Comparison of ENCODE assay signal across 18 cellular contexts in genomic region chr3:152396867-152397266, GRCh38.
DNase-seq lines count a peak whose midpoint lies in the region; ATAC-seq and TF ChIP-seq lines count a peak whose summit lies in the region.
"Had no signal": no experiment of that assay in that cellular context is flagged by ENCODE, and none has a peak within 500 bp of the region (broad histone marks: within the 10 kb centered on the region; RNA-seq: fewer than 3 reads in every experiment).

No MANE protein-coding gene starts in this region.

- H3K4me1 ChIP-seq in skeletal muscle tissue (ENCODE audit: control insufficient read depth in 3 of 3, insufficient read depth in 3 of 3, low read length in 3 of 3): peaks cover 51 to 62% (median 53%) of the 10 kb centered on the region in 3 donors
- H3K4me1 ChIP-seq in A673 (ENCODE audit: insufficient read depth, low read length, poor library complexity, severe bottlenecking): peaks cover 23% of the 10 kb centered on the region
- H3K4me1 ChIP-seq: colonic mucosa had no signal

- TF ChIP-seq CTCF in chondrocyte (IDR thresholded peaks at IDR 0.05) (no peak), A673 (conservative IDR thresholded peaks at IDR 0.05; ENCODE audit: low read depth, low read length) (no peak)

- POLR2A ChIA-PET in A673 (lab: Charles Lee; ENCODE audit: low non-redundant PET): no interaction called here

- no peaks in the 10 kb centered on the region for H3K27me3 Mint-ChIP-seq in activated T-cell treated with anti-CD3 and anti-CD28 coated beads, Interleukin-2, amount 50 U/mL, for 72 hours (ENCODE audit: low read depth)
- H3K27me3 Mint-ChIP-seq in chondrocyte (ENCODE audit: low read depth): no peaks in the 10 kb centered on the region

- intact Hi-C loops in A673 (cut with micrococcal nuclease; ENCODE audit: unreplicated experiment): no loop called here

- H3K4me1 Mint-ChIP-seq in activated T-cell treated with anti-CD3 and anti-CD28 coated beads, Interleukin-2, amount 50 U/mL, for 72 hours (ENCODE audit: low read depth): peaks cover 62% of the 10 kb centered on the region
- H3K4me1 Mint-ChIP-seq in chondrocyte (ENCODE audit: low read depth): peaks cover 80% of the 10 kb centered on the region

- H3K4me3 ChIP-seq in skeletal muscle tissue (ENCODE audit: low read length in 3 of 3): no peak overlapping the region
- H3K4me3 ChIP-seq in A673 (ENCODE audit: low read depth, low read length, poor library complexity, severe bottlenecking): no peak overlapping the region
- H3K4me3 ChIP-seq: colonic mucosa had no signal

- no peak for ATAC-seq in activated T-cell treated with anti-CD3 and anti-CD28 coated beads, Interleukin-2, amount 50 U/mL, for 72 hours (replicated peaks in 1 of 2)
- ATAC-seq: activated CD4-positive, CD25-positive, alpha-beta regulatory T cell treated with anti-CD3 and anti-CD28 coated beads, Interleukin-2, amount 50 U/mL, for 24 hours had no signal

- CTCF ChIA-PET in A673 (lab: Charles Lee): no interaction called here

- H3K27ac Mint-ChIP-seq in activated T-cell treated with anti-CD3 and anti-CD28 coated beads, Interleukin-2, amount 50 U/mL, for 72 hours: peak overlapping the region; percentile 80
- peak overlapping the region; percentile 49 for H3K27ac Mint-ChIP-seq in chondrocyte (ENCODE audit: unreplicated experiment)
- H3K27ac Mint-ChIP-seq: nephron had no signal

- DNase-seq in activated T-cell treated with anti-CD3 and anti-CD28 coated beads, Interleukin-2, amount 50 U/mL, for 72 hours: no peak
- DNase-seq in activated T-cell treated with anti-CD3 and anti-CD28 coated beads, Interleukin-2, amount 50 U/mL, for 48 hours: no peak
- no peak for DNase-seq in chondrocyte (ENCODE audit: low spot score)
- DNase-seq in iris pigment epithelial cell (ENCODE audit: low read depth): peak; percentile 69
- DNase-seq in NCI-H146 (lab: John Stamatoyannopoulos, UW): no peak
- no peak for DNase-seq in A673 (ENCODE audit: low spot score)
- no peak for DNase-seq in effector CD8-positive, alpha-beta T cell (lab: John Stamatoyannopoulos, UW)
- DNase-seq: activated CD8-positive, alpha-beta memory T cell treated with anti-CD3 and anti-CD28 coated beads, Interleukin-2, amount 50 U/mL, for 48 hours; colonic mucosa; Karpas-422; NCI-H1436; NCI-H446 treated with DMSO at 0.1 percent for 48 hours; SHP77; T-helper 2 cell had no signal

- peak overlapping the region; percentile 33 for H3K27ac ChIP-seq in skeletal muscle tissue (ENCODE audit: low read depth, low read length)
- no peak overlapping the region for H3K27ac ChIP-seq in A673 (ENCODE audit: low read depth, low read length, poor library complexity, severe bottlenecking)
- H3K27ac ChIP-seq: colonic mucosa, HL-60 had no signal

- H3K36me3 ChIP-seq in skeletal muscle tissue (ENCODE audit: control insufficient read depth in 3 of 3, insufficient read depth in 3 of 3, low read length in 3 of 3): peaks cover 0 to 9% (median 2%) of the 10 kb centered on the region in 3 donors
- H3K36me3 ChIP-seq in A673 (ENCODE audit: insufficient read depth, low read length, poor library complexity, severe bottlenecking): no peaks in the 10 kb centered on the region
- H3K36me3 ChIP-seq: colonic mucosa had no signal

- no peak overlapping the region for H3K9ac ChIP-seq in skeletal muscle tissue (ENCODE audit: low read depth in 1 of 3, low read length in 3 of 3)

- no TSS peak for BruUV-seq in A673 (replicated peaks; lab: Mats Ljungman, UMichigan)

- peaks cover 0 to 2% of the 10 kb centered on the region in 2 donors for H3K9me3 Mint-ChIP-seq in activated T-cell treated with anti-CD3 and anti-CD28 coated beads, Interleukin-2, amount 50 U/mL, for 72 hours
- no peaks in the 10 kb centered on the region for H3K9me3 Mint-ChIP-seq in chondrocyte (ENCODE audit: low read depth)
- H3K9me3 Mint-ChIP-seq: nephron had no signal

- H3K36me3 Mint-ChIP-seq in activated T-cell treated with anti-CD3 and anti-CD28 coated beads, Interleukin-2, amount 50 U/mL, for 72 hours (ENCODE audit: insufficient read depth in 2 of 2): peaks cover 7 to 15% of the 10 kb centered on the region in 2 donors
- H3K36me3 Mint-ChIP-seq in chondrocyte (ENCODE audit: low read depth): peaks cover 12% of the 10 kb centered on the region

- H3K9me3 ChIP-seq in skeletal muscle tissue (ENCODE audit: control insufficient read depth in 3 of 3, low read length in 3 of 3) (no peaks in the 10 kb centered on the region), A673 (ENCODE audit: low read depth, low read length, poor library complexity, severe bottlenecking) (no peaks in the 10 kb centered on the region)
- H3K9me3 ChIP-seq: colonic mucosa had no signal

- no peak overlapping the region for H3K4me3 Mint-ChIP-seq in activated T-cell treated with anti-CD3 and anti-CD28 coated beads, Interleukin-2, amount 50 U/mL, for 72 hours
- H3K4me3 Mint-ChIP-seq in chondrocyte (ENCODE audit: unreplicated experiment): no peak overlapping the region
- H3K4me3 Mint-ChIP-seq: nephron had no signal

- H3K27me3 ChIP-seq in skeletal muscle tissue (ENCODE audit: control insufficient read depth in 3 of 3, insufficient read depth in 3 of 3, low read length in 3 of 3) (no peaks in the 10 kb centered on the region), A673 (replicated peaks; ENCODE audit: insufficient read depth, low read depth, low read length, poor library complexity) (no peaks in the 10 kb centered on the region)
- H3K27me3 ChIP-seq: colonic mucosa had no signal
